In the genomic region with DNA sequence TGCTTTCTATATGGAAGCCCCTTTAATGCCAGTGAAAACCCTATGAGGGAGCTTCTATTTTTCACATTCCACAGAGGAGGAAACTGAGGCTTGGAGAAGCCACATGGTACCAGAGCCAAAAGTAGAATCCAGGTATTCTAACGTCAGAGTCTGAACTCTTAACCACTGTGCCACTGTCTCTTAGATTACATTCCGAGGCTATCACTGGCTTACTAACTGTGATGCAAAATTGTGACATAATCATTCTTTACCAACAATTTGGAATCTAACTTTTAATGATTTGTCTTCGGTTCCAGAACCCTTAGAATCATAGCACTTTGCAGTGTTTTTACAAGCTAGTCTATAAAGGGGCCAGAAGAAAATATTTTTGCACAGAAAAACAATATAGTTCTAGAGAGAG, we compare ENCODE assay signal across 20 cellular contexts. TPM values are rescaled to one million over a fixed set of nuclear protein-coding genes. Genes with fewer than 3 reads are reported as not detected.
A peak's percentile ranks its signal among the peaks of the same experiment; 100 is the strongest.
DNase-seq lines count a peak whose midpoint lies in the region; ATAC-seq and TF ChIP-seq lines count a peak whose summit lies in the region.
"Had no signal": no experiment of that assay in that cellular context is flagged by ENCODE, and none has a peak within 500 bp of the region (broad histone marks: within the 10 kb centered on the region; RNA-seq: fewer than 3 reads in every experiment).

No MANE protein-coding gene starts in this region.

- no peaks in the 10 kb centered on the region for H3K27me3 ChIP-seq in Caco-2 (replicated peaks; ENCODE audit: control insufficient read depth, insufficient read depth, low read length)
- H3K27me3 ChIP-seq in PC-9 (ENCODE audit: insufficient read depth, low read depth), result no peaks in the 10 kb centered on the region
- H3K27me3 ChIP-seq: BLaER1 had no signal

- 0 out of 2 replicates have a peak, but pooled peaks cover 4% of the 10 kb centered on the region for H3K79me2 ChIP-seq in PC-9 (ENCODE audit: low read depth)

- H3K36me3 Mint-ChIP-seq in Caco-2 (ENCODE audit: insufficient read depth, unreplicated experiment) (peaks cover 58% of the 10 kb centered on the region), nephron (ENCODE audit: low read depth) (peaks cover 3% of the 10 kb centered on the region)
- H3K36me3 Mint-ChIP-seq: CD4-positive, alpha-beta memory T cell; IgD-negative memory B cell had no signal

- H3K4me1 Mint-ChIP-seq in Caco-2 (ENCODE audit: low read depth, unreplicated experiment), result peaks cover 38% of the 10 kb centered on the region
- H3K4me1 Mint-ChIP-seq in nephron, result peaks cover 30% of the 10 kb centered on the region
- H3K4me1 Mint-ChIP-seq: CD4-positive, alpha-beta memory T cell; IgD-negative memory B cell had no signal

- DNase-seq in Caco-2 (no peak), PC-9 (peak in 1 of 2 experiments; percentile 28), fibroblast of villous mesenchyme (ENCODE audit: low read depth) (peak; percentile 54), DMS153 treated with DMSO at 0.1 percent for 48 hours (lab: John Stamatoyannopoulos, UW; ENCODE audit: unreplicated experiment) (no peak)
- no peak for DNase-seq in activated CD8-positive, alpha-beta memory T cell treated with anti-CD3 and anti-CD28 coated beads for 24 hours
- DNase-seq: 8988T; Calu3; CD4-positive, alpha-beta memory T cell; DMS53; DND-41; EL; H9 had no signal

- H2AFZ ChIP-seq in PC-9, result no peak overlapping the region

- H3K9me3 ChIP-seq in Caco-2, result no peaks in the 10 kb centered on the region
- no peaks in the 10 kb centered on the region for H3K9me3 ChIP-seq in PC-9 (ENCODE audit: insufficient read depth, low read depth)
- H3K9me3 ChIP-seq: BLaER1 had no signal

- H3K9me2 ChIP-seq in PC-9 (ENCODE audit: insufficient read depth), result no peaks in the 10 kb centered on the region

- no TSS peak for BruUV-seq in Caco-2 (replicated peaks; lab: Mats Ljungman, UMichigan)
- no TSS peak for BruUV-seq in PC-9 (replicated peaks; lab: Mats Ljungman, UMichigan)

- POLR2A ChIA-PET in Caco-2 (lab: Charles Lee) (no interaction called here), PC-9 (lab: Charles Lee; ENCODE audit: unreplicated experiment) (no interaction called here)

- H3K9me3 Mint-ChIP-seq in Caco-2 (ENCODE audit: unreplicated experiment) (no peaks in the 10 kb centered on the region), nephron (no peaks in the 10 kb centered on the region)
- H3K9me3 Mint-ChIP-seq: H9, IgD-negative memory B cell had no signal

- H3K27ac ChIP-seq in PC-9, result peak overlapping the region; percentile 79
- H3K27ac ChIP-seq: BLaER1 had no signal

- H3K4me3 ChIP-seq in Caco-2 (ENCODE audit: low read depth, low read length), result no peak overlapping the region
- no peak overlapping the region for H3K4me3 ChIP-seq in PC-9
- H3K4me3 ChIP-seq in fibroblast of villous mesenchyme (ENCODE audit: low read depth, low read length), result no peak overlapping the region
- H3K4me3 ChIP-seq: BLaER1, GM12878 had no signal

- no peak overlapping the region for H3K4me3 Mint-ChIP-seq in Caco-2 (ENCODE audit: unreplicated experiment)
- no peak overlapping the region for H3K4me3 Mint-ChIP-seq in nephron
- H3K4me3 Mint-ChIP-seq: CD14-positive monocyte; CD4-positive, alpha-beta memory T cell; H9; IgD-negative memory B cell had no signal

- H3K27me3 Mint-ChIP-seq in Caco-2 (ENCODE audit: insufficient read depth, unreplicated experiment), result no peaks in the 10 kb centered on the region
- H3K27me3 Mint-ChIP-seq in nephron (ENCODE audit: low read depth), result no peaks in the 10 kb centered on the region

- H3F3A ChIP-seq in PC-9 (ENCODE audit: insufficient read depth, low read depth), result peaks cover 48% of the 10 kb centered on the region

- intact Hi-C loops in Caco-2 (cut with micrococcal nuclease; ENCODE audit: unreplicated experiment), result no loop called here
- intact Hi-C loops in PC-9 (cut with micrococcal nuclease; ENCODE audit: unreplicated experiment), result no loop called here

- no peaks in the 10 kb centered on the region for H4K20me1 ChIP-seq in PC-9 (ENCODE audit: insufficient read depth)
- H4K20me1 ChIP-seq: BLaER1 had no signal

- peak overlapping the region; percentile 60 for H3K4me2 ChIP-seq in PC-9
- H3K4me2 ChIP-seq: BLaER1 had no signal

- H3K4me1 ChIP-seq in Caco-2 (peaks cover 66% of the 10 kb centered on the region), PC-9 (replicated peaks; ENCODE audit: insufficient read depth) (peaks cover 64% of the 10 kb centered on the region)
- H3K4me1 ChIP-seq: BLaER1 had no signal

- no peaks in the 10 kb centered on the region for H3K36me3 ChIP-seq in Caco-2 (ENCODE audit: control insufficient read depth, insufficient read depth, low read length)
- H3K36me3 ChIP-seq in PC-9 (ENCODE audit: low read depth), result peaks cover 12% of the 10 kb centered on the region
- H3K36me3 ChIP-seq: BLaER1 had no signal

- CTCF ChIA-PET in Caco-2 (lab: Charles Lee), result interaction anchor here (0.7 to 1.5 kb wide), 2 partner anchors 25 to 30 kb away, joined by 3 read pairs; no protein-coding TSS in a partner anchor
- CTCF ChIA-PET in PC-9 (lab: Charles Lee), result no interaction called here

- H3K27ac Mint-ChIP-seq in Caco-2 (ENCODE audit: unreplicated experiment), result peak overlapping the region; percentile 55
- peak overlapping the region in 2 of 3 experiments; percentile 44 to 50 for H3K27ac Mint-ChIP-seq in nephron
- H3K27ac Mint-ChIP-seq: CD14-positive monocyte; CD4-positive, alpha-beta memory T cell; H9 had no signal

- TF ChIP-seq CTCF in Caco-2 (IDR thresholded peaks at IDR 0.05; ENCODE audit: insufficient read depth in 1 of 2, low read depth in 1 of 2, low read length in 1 of 2, severe bottlenecking in 1 of 2, unreplicated experiment in 1 of 2) (no peak), PC-9 (conservative IDR thresholded peaks at IDR 0.05) (no peak), fibroblast of villous mesenchyme (IDR thresholded peaks at IDR 0.05; ENCODE audit: insufficient read depth, low read depth, low read length) (no peak), nephron (IDR thresholded peaks at IDR 0.05; ENCODE audit: unreplicated experiment in 3 of 3) (no peak)

- ATAC-seq in GM21360 (IDR thresholded peaks at IDR 0.05; ENCODE audit: unreplicated experiment) (no peak), HG02571 (IDR thresholded peaks at IDR 0.05; ENCODE audit: unreplicated experiment) (no peak)
- ATAC-seq: GM12878, HepG2 had no signal

RNA-seq across cellular contexts. Expression of a gene that starts 59.2 kb away (rescaled TPM):
- total RNA-seq in Caco-2 (2022), result 178 and 195 TPM in 2 replicates
- total RNA-seq in PC-9 (2021), result 0.24 TPM in 1 of 2 replicates, not detected in the other
- 1.3 and 4.8 TPM in 2 replicates for total RNA-seq in fibroblast of villous mesenchyme
- total RNA-seq: HepG2 had no signal

Comparison
In these comparisons a context has a peak if more than half of its experiments do, and no peak if none do; other contexts are left out.
1. RNA of a gene that starts 59.2 kb away (total RNA-seq): 178 to 195 TPM in Caco-2; 1.3 to 4.8 TPM in fibroblast of villous mesenchyme and 0.24 TPM in PC-9; every median in the first group is over 10 times any median in the second.